In genomic region chr1:53198241-53198651, GRCh38 we compare ENCODE assay signal across 10 cellular contexts. TPM values are rescaled to one million over a fixed set of nuclear protein-coding genes. Genes with fewer than 3 reads are reported as not detected.
DNase-seq lines count a peak whose midpoint lies in the region; ATAC-seq, FAIRE-seq and TF ChIP-seq lines count a peak whose summit lies in the region.
"Had no signal": no experiment of that assay in that cellular context is flagged by ENCODE, and none has a peak within 500 bp of the region (broad histone marks: within the 10 kb centered on the region; RNA-seq: fewer than 3 reads in every experiment).

No MANE protein-coding gene starts in this region.

- intact Hi-C loops in pancreas (cut with DNase I) = no loop called here

- H3K4me2 ChIP-seq in A549 (peak overlapping the region; percentile 81; the same call in 2 of the 3 replicates), mesendoderm (ENCODE audit: low read length) (no peak overlapping the region)

- H2BK15ac ChIP-seq in mesendoderm (replicated peaks; ENCODE audit: low read depth) = no peak overlapping the region

- no peak for TF ChIP-seq EP300 in A549 (IDR thresholded peaks at IDR 0.05)

- peak overlapping the region; percentile 8 for H3K9ac ChIP-seq in mesendoderm (ENCODE audit: low read length)

- no peak overlapping the region for H2AK5ac ChIP-seq in mesendoderm (ENCODE audit: low read length)

- no peak for TF ChIP-seq POLR2A in A549 (IDR thresholded peaks at IDR 0.05; ENCODE audit: low read length)

- no peak overlapping the region for H3K27ac ChIP-seq in A549
- H3K27ac ChIP-seq in mesendoderm (ENCODE audit: low read depth, low read length) = no peak overlapping the region
- H3K27ac ChIP-seq in pancreas = no peak overlapping the region

- no peak overlapping the region for H2BK120ac ChIP-seq in mesendoderm (ENCODE audit: low read depth, low read length)

- H3K27me3 ChIP-seq in mesendoderm (ENCODE audit: insufficient read depth, low read length, poor library complexity) (no peaks in the 10 kb centered on the region), pancreas (no peaks in the 10 kb centered on the region)

- H3K23ac ChIP-seq in mesendoderm (ENCODE audit: low read length) = no peak overlapping the region

- no peaks in the 10 kb centered on the region for H3K79me1 ChIP-seq in mesendoderm (ENCODE audit: low read length)

- peaks cover 9% of the 10 kb centered on the region for H3K4me1 ChIP-seq in A549
- H3K4me1 ChIP-seq in mesendoderm (ENCODE audit: control insufficient read depth, low read depth, low read length) = no peaks in the 10 kb centered on the region
- H3K4me1 ChIP-seq in pancreas = peaks cover 9 to 20% (median 12%) of the 10 kb centered on the region in 3 donors

- H3K36me3 ChIP-seq in mesendoderm (ENCODE audit: control insufficient read depth, insufficient read depth, low read length) (no peaks in the 10 kb centered on the region), pancreas (peaks cover 0 to 19% (median 4%) of the 10 kb centered on the region in 3 donors)

- DNase-seq in A549 (ENCODE audit: low read depth in 1 of 2, low spot score in 1 of 2) = no peak
- DNase-seq in HPDE6-E6E7 (ENCODE audit: extremely low spot score) = peak; percentile 49
- peak; percentile 59 for DNase-seq in choroid plexus epithelial cell (ENCODE audit: low read depth)
- no peak for DNase-seq in mesendoderm
- DNase-seq in DMS114 treated with DMSO at 0.1 percent for 48 hours (lab: John Stamatoyannopoulos, UW; ENCODE audit: unreplicated experiment) = no peak
- DNase-seq in pancreas = no peak
- no peak for DNase-seq in ureter (ENCODE audit: low spot score)
- DNase-seq: SW 1271 had no signal

- no peak overlapping the region for H4K8ac ChIP-seq in mesendoderm (ENCODE audit: low read depth, low read length)

- ATAC-seq in A549 (no peak), pancreas (no peak), GM18517 (IDR thresholded peaks at IDR 0.05; ENCODE audit: unreplicated experiment) (no peak)

- CTCF ChIA-PET in A549 (lab: Yijun Ruan, JAX) = interaction anchor here (0.9 kb wide), 1 partner anchor 13 kb away, joined by 3 read pairs; no protein-coding TSS in a partner anchor

- H4K5ac ChIP-seq in mesendoderm (ENCODE audit: low read length) = no peak overlapping the region

- peak overlapping the region; percentile 3 for H3K56ac ChIP-seq in mesendoderm (ENCODE audit: low read length)

- no peaks in the 10 kb centered on the region for H3K9me3 ChIP-seq in A549
- H3K9me3 ChIP-seq in pancreas = no peaks in the 10 kb centered on the region

- H3K4ac ChIP-seq in mesendoderm (ENCODE audit: low read depth, low read length) = no peak overlapping the region

- no peak overlapping the region for H2BK5ac ChIP-seq in mesendoderm (ENCODE audit: low read length)

- POLR2A ChIA-PET in A549 (lab: Yijun Ruan, JAX) = no interaction called here

- TF ChIP-seq CTCF in A549 (IDR thresholded peaks at IDR 0.05) = no peak
- TF ChIP-seq CTCF in choroid plexus epithelial cell (conservative IDR thresholded peaks at IDR 0.05; ENCODE audit: low read depth, low read length) = no peak
- TF ChIP-seq CTCF in pancreas (IDR thresholded peaks at IDR 0.05) = no peak

- H3K79me2 ChIP-seq in mesendoderm (ENCODE audit: control insufficient read depth, insufficient read depth, low read length) = no peaks in the 10 kb centered on the region

- H3K4me3 ChIP-seq in A549 (no peak overlapping the region), choroid plexus epithelial cell (ENCODE audit: low read depth, low read length) (peak overlapping the region; percentile 4), mesendoderm (ENCODE audit: low read length) (no peak overlapping the region), pancreas (peak overlapping the region in 2 of 4 donors; percentile 71 to 98)

- WGBS in A549 (ENCODE audit: missing lambda C conversion rate) = 65% methylated on average over 4 of the region's 4 CpGs
- WGBS in mesendoderm (ENCODE audit: extremely low coverage, insufficient coverage, low lambda C conversion rate) = no CpG with 5 or more reads among the region's 4 CpGs
- 20 to 24% methylated on average over 4 of the region's 4 CpGs for WGBS in pancreas, 2 donors

- no peak overlapping the region for H3K18ac ChIP-seq in mesendoderm (ENCODE audit: low read length)

- no peak for TF ChIP-seq RAD21 in A549 (conservative IDR thresholded peaks at IDR 0.05 in 1 of 2, IDR thresholded peaks at IDR 0.05 in 1 of 2)

- FAIRE-seq in A549 (lab: Jason Lieb, UNC) (no peak), pancreas (lab: Jason Lieb, UNC) (no peak)
- FAIRE-seq: endothelial cell of umbilical vein had no signal

TF ChIP-seq in A549, 52 proteins besides CTCF, POLR2A, EP300 and RAD21:
- TF ChIP-seq NPAS2 (CRISPR knock-in tag; IDR thresholded peaks at IDR 0.05; ENCODE audit: borderline replicate concordance) (no peak), SREBF2 (IDR thresholded peaks at IDR 0.05) (no peak), PHF8 (IDR thresholded peaks at IDR 0.05; ENCODE audit: borderline replicate concordance, low read depth) (no peak), TP53 (CRISPR knock-in tag; IDR thresholded peaks at IDR 0.05) (no peak), HEYL (CRISPR knock-in tag; IDR thresholded peaks at IDR 0.05) (no peak), CHD4 (IDR thresholded peaks at IDR 0.05; ENCODE audit: borderline replicate concordance) (no peak), TFCP2L1 (CRISPR knock-in tag; IDR thresholded peaks at IDR 0.05) (no peak), ATOH8 (CRISPR knock-in tag; IDR thresholded peaks at IDR 0.05; ENCODE audit: low read depth) (no peak), MYC (IDR thresholded peaks at IDR 0.05; ENCODE audit: borderline replicate concordance, low read length) (no peak), JUNB (IDR thresholded peaks at IDR 0.05) (no peak), ZFP36 (IDR thresholded peaks at IDR 0.05; ENCODE audit: borderline replicate concordance, partially characterized antibody) (no peak), ZSCAN20 (CRISPR knock-in tag; IDR thresholded peaks at IDR 0.05) (no peak), ZNF302 (CRISPR knock-in tag; IDR thresholded peaks at IDR 0.05) (no peak), BHLHE40 (IDR thresholded peaks at IDR 0.05; ENCODE audit: low read depth, low read length) (no peak)

RNA-seq across cellular contexts. Expression of gene CPT2, which starts 1.6 kb away (rescaled TPM):
- polyA plus RNA-seq in A549 (2011; rRNA removed) = 8.4 and 10.0 TPM in 2 replicates
- 6.3 and 7.7 TPM in 2 replicates for polyA plus RNA-seq in A549 (2012; cell fraction: cytosol; rRNA removed)
- polyA plus RNA-seq in A549 (2012; cell fraction: nucleus; rRNA removed) = 6.0 and 6.4 TPM in 2 replicates
- 5.5 to 5.9 TPM (median 5.6 TPM) in 3 replicates for polyA plus RNA-seq in A549 (2017; fragmentation: RNase III; extraction: RNeasy Plus Mini Kit Qiagen cat#74134 plus additional on column Dnase treatment)
- 8.7 and 9.1 TPM in 2 replicates for polyA minus RNA-seq in A549 (2011; rRNA and poly(A)+ RNA removed)
- 14.8 TPM for polyA plus RNA-seq in mesendoderm (2013, experiment 1 of 2)
- polyA plus RNA-seq in mesendoderm (2013, experiment 2 of 2) = 14.5 TPM
- total RNA-seq in pancreas = 10 to 100 TPM in 5 of 6 donors, 1 to 10 TPM in 1; 9.2 to 13.4 (median 10.9) TPM
- polyA plus RNA-seq in pancreas = 10 to 100 TPM in 1 of 2 donors, 1 to 10 TPM in 1; 6.3 to 12.4 TPM
- total RNA-seq in ureter = 28.6 TPM

RNA-seq across cellular contexts. Expression of gene CZIB, which starts 22.2 kb away (rescaled TPM):
- polyA plus RNA-seq in A549 (2011; rRNA removed) = 60.1 and 66.2 TPM in 2 replicates
- polyA plus RNA-seq in A549 (2012; cell fraction: cytosol; rRNA removed) = 37.7 and 39.2 TPM in 2 replicates
- polyA plus RNA-seq in A549 (2012; cell fraction: nucleus; rRNA removed) = 25.2 and 28.7 TPM in 2 replicates
- 33.1 to 33.4 TPM (median 33.2 TPM) in 3 replicates for polyA plus RNA-seq in A549 (2017; fragmentation: RNase III; extraction: RNeasy Plus Mini Kit Qiagen cat#74134 plus additional on column Dnase treatment)
- 21.9 and 25.0 TPM in 2 replicates for polyA minus RNA-seq in A549 (2011; rRNA and poly(A)+ RNA removed)
- polyA plus RNA-seq in mesendoderm (2013, experiment 1 of 2) = 49.8 TPM
- 48.5 TPM for polyA plus RNA-seq in mesendoderm (2013, experiment 2 of 2)
- total RNA-seq in pancreas = 10 to 100 TPM; 12.1 to 28.4 (median 16.2) TPM
- polyA plus RNA-seq in pancreas = 10 to 100 TPM; 40.6 to 66.9 TPM
- 58.2 TPM for total RNA-seq in ureter

RNA-seq across cellular contexts. Expression of gene MAGOH, which starts 40.1 kb away (rescaled TPM):
- polyA plus RNA-seq in A549 (2011; rRNA removed) = 33.3 and 80.2 TPM in 2 replicates
- 19.7 and 23.9 TPM in 2 replicates for polyA plus RNA-seq in A549 (2012; cell fraction: cytosol; rRNA removed)
- 3.3 and 6.1 TPM in 2 replicates for polyA plus RNA-seq in A549 (2012; cell fraction: nucleus; rRNA removed)
- polyA plus RNA-seq in A549 (2017; fragmentation: RNase III; extraction: RNeasy Plus Mini Kit Qiagen cat#74134 plus additional on column Dnase treatment) = 139 to 147 TPM (median 143 TPM) in 3 replicates
- 33.9 and 42.6 TPM in 2 replicates for polyA minus RNA-seq in A549 (2011; rRNA and poly(A)+ RNA removed)
- polyA plus RNA-seq in mesendoderm (2013, experiment 1 of 2) = 159 TPM
- 156 TPM for polyA plus RNA-seq in mesendoderm (2013, experiment 2 of 2)
- total RNA-seq in pancreas = 10 to 100 TPM in 5 of 6 donors, 1 to 10 TPM in 1; 7.8 to 16.7 (median 13.3) TPM
- 10 to 100 TPM; 42.0 to 56.3 TPM for polyA plus RNA-seq in pancreas
- 36.0 TPM for total RNA-seq in ureter

RNA-seq across cellular contexts. Expression of gene SLC1A7, which starts 55.8 kb away (rescaled TPM):
- 0.12 TPM in 2 replicates for polyA plus RNA-seq in A549 (2011; rRNA removed)
- polyA plus RNA-seq in A549 (2012; cell fraction: cytosol; rRNA removed) = 0.08 and 0.09 TPM in 2 replicates
- 0.24 and 0.25 TPM in 2 replicates for polyA plus RNA-seq in A549 (2012; cell fraction: nucleus; rRNA removed)
- polyA plus RNA-seq in A549 (2017; fragmentation: RNase III; extraction: RNeasy Plus Mini Kit Qiagen cat#74134 plus additional on column Dnase treatment) = 0.03 to 0.07 TPM (median 0.04 TPM) in 3 replicates
- polyA minus RNA-seq in A549 (2011; rRNA and poly(A)+ RNA removed) = 0.12 TPM in 1 of 2 replicates, not detected in the other
- not detected for polyA plus RNA-seq in mesendoderm (2013, experiment 1 of 2)
- polyA plus RNA-seq in mesendoderm (2013, experiment 2 of 2) = 0.01 TPM
- total RNA-seq in pancreas = not detected
- polyA plus RNA-seq in pancreas = under 1 TPM; 0.15 to 0.35 TPM
- total RNA-seq in ureter = not detected
- total RNA-seq: endothelial cell of umbilical vein had no signal
- polyA plus RNA-seq: endothelial cell of umbilical vein had no signal

Comparison
In these comparisons a context has a peak if more than half of its experiments do, and no peak if none do; other contexts are left out.
1. DNase-seq: peak in HPDE6-E6E7 (single experiment) and choroid plexus epithelial cell (single experiment); none in A549 (0 of 2), mesendoderm (single experiment), DMS114 treated with DMSO at 0.1 percent for 48 hours (single experiment), pancreas (0 of 6) and ureter (single experiment).